Comparison of ENCODE assay signal across 2 cellular contexts in genomic region chrX:47817421-47817820, GRCh38.
TF ChIP-seq lines count a peak whose summit lies in the region.

No MANE protein-coding gene starts in this region.

TF ChIP-seq in GM23338, 12 proteins besides CTCF, POLR2A, EP300 and RAD21 (continued from another document):
- TF ChIP-seq POLR2AphosphoS5 (IDR thresholded peaks at IDR 0.05; ENCODE audit: low read depth) (no peak), NANOG (IDR thresholded peaks at IDR 0.05; ENCODE audit: borderline replicate concordance) (no peak), ETS1 (IDR thresholded peaks at IDR 0.05) (no peak), ZNF114 (CRISPR knock-in tag; IDR thresholded peaks at IDR 0.05) (no peak), CREB1 (CRISPR knock-in tag; IDR thresholded peaks at IDR 0.05; ENCODE audit: low read depth) (no peak), REST (IDR thresholded peaks at IDR 0.05; ENCODE audit: unreplicated experiment) (no peak), EZH2phosphoT487 (IDR thresholded peaks at IDR 0.05; ENCODE audit: unreplicated experiment) (no peak), ZNF462 (CRISPR knock-in tag; IDR thresholded peaks at IDR 0.05) (no peak), STAT1 (IDR thresholded peaks at IDR 0.05; ENCODE audit: unreplicated experiment) (no peak), ZNF331 (CRISPR knock-in tag; IDR thresholded peaks at IDR 0.05; ENCODE audit: low read depth) (no peak)

TF ChIP-seq in H1, 55 proteins besides CTCF, POLR2A, EP300 and RAD21 (continued from another document):
- TF ChIP-seq KDM1A (IDR thresholded peaks at IDR 0.05; ENCODE audit: borderline replicate concordance, low read length) = no peak
- no peak for TF ChIP-seq CREB1 (IDR thresholded peaks at IDR 0.05)
- no peak for TF ChIP-seq SAP30 (IDR thresholded peaks at IDR 0.05; ENCODE audit: insufficient read depth, insufficient replicate concordance, low read length)
- no peak for TF ChIP-seq MAX (IDR thresholded peaks at IDR 0.05)
- TF ChIP-seq SIRT6 (IDR thresholded peaks at IDR 0.05; ENCODE audit: low read length) = no peak
- TF ChIP-seq USF2 (IDR thresholded peaks at IDR 0.05; ENCODE audit: low read length) = no peak
